ENCODE assay signal across 21 cellular contexts in the genomic region with DNA sequence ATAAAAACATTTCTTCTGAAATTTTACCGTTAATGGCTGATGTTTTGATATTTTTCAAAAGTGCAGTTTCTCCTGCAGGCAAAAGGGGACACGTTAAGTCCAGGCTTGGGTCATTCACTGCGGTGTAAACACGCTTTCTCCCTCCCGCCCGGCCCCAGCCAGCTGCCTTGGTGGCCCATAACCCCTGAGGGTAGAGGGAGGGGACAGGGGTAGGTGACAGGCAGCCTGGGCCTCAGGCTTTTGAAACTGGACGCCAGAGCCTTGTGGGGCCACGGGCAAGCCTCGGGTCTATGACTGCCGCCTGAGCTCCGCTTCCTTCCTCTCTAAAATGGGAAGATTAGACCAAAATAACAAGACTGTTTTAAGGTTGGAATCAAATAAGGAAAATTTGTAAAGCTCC.
DNase-seq lines count a peak whose midpoint lies in the region; FAIRE-seq and TF ChIP-seq lines count a peak whose summit lies in the region.
"Had no signal": no experiment of that assay in that cellular context is flagged by ENCODE, and none has a peak within 500 bp of the region (broad histone marks: within the 10 kb centered on the region; RNA-seq: fewer than 3 reads in every experiment).

No MANE protein-coding gene starts in this region.

- DNase-seq in SJSA1 (ENCODE audit: low read depth in 1 of 2, low spot score in 2 of 2) (no peak), right atrium auricular region (ENCODE audit: low spot score) (no peak), osteoblast (ENCODE audit: insufficient read length, low spot score, missing footprints) (no peak), NCI-H1105 treated with DMSO at 0.1 percent for 48 hours (lab: John Stamatoyannopoulos, UW) (no peak), GM19239 (ENCODE audit: insufficient read length, low spot score) (no peak), DMS114 treated with DMSO at 0.1 percent for 48 hours (lab: John Stamatoyannopoulos, UW; ENCODE audit: unreplicated experiment) (no peak)
- DNase-seq in activated CD4-positive, alpha-beta T cell treated with anti-CD3 and anti-CD28 coated beads, Interleukin-2, amount 10 ng/mL, durations not matched to agents 24 days and 14 days: no peak
- DNase-seq: activated CD4-positive, alpha-beta memory T cell treated with anti-CD3 and anti-CD28 coated beads, Interleukin-2, amount 10 ng/mL, durations not matched to agents 7 days and 5 days; activated naive CD4-positive, alpha-beta T cell treated with anti-CD3 and anti-CD28 coated beads, Interleukin-2, amount 10 ng/mL, durations not matched to agents 7 days and 5 days; activated T-cell treated with anti-CD3 and anti-CD28 coated beads, Interleukin-2, amount 50 U/mL, for 1 hour; cortex of kidney; GF-D8; NCI-H1417 treated with DMSO at 0.1 percent for 48 hours; NK-92 treated with Interleukin-12 subunit alpha and Interleukin-12 subunit beta, amount 100 ng/mL, for 24 hours; T-cell had no signal

- H3K4me1 ChIP-seq in ACC112 (ENCODE audit: control insufficient read depth, insufficient read depth, low read length, unreplicated experiment) (peaks cover 26% of the 10 kb centered on the region), SJSA1 (replicated peaks) (peaks cover 21% of the 10 kb centered on the region), right atrium auricular region (no peaks in the 10 kb centered on the region), osteoblast (ENCODE audit: insufficient read depth, low read length) (peaks cover 31% of the 10 kb centered on the region)
- H3K4me1 ChIP-seq: A549, suprapubic skin had no signal

- no peaks in the 10 kb centered on the region for H4K20me1 ChIP-seq in osteoblast (ENCODE audit: insufficient read depth, low read length)
- H4K20me1 ChIP-seq: BLaER1 treated with 17β-estradiol and CSF1 and Interleukin-3, amounts not matched to agents 10 nM and 100 nM had no signal

- H3K27me3 Mint-ChIP-seq in activated CD4-positive, alpha-beta T cell treated with anti-CD3 and anti-CD28 coated beads, Interleukin-2, amount 10 ng/mL, durations not matched to agents 24 days and 14 days: peaks cover 2% of the 10 kb centered on the region
- H3K27me3 Mint-ChIP-seq: progenitor cell of endocrine pancreas had no signal

- no peak overlapping the region for H3K4me2 ChIP-seq in osteoblast (ENCODE audit: insufficient read depth, low read length)
- H3K4me2 ChIP-seq: A549; BLaER1 treated with 17β-estradiol and CSF1 and Interleukin-3, amounts not matched to agents 10 nM and 100 nM had no signal

- no peaks in the 10 kb centered on the region for H3K9me3 ChIP-seq in SJSA1 (replicated peaks)
- H3K9me3 ChIP-seq in right atrium auricular region: no peaks in the 10 kb centered on the region
- no peaks in the 10 kb centered on the region for H3K9me3 ChIP-seq in osteoblast (ENCODE audit: low read depth, low read length)
- H3K9me3 ChIP-seq: A549; BLaER1 treated with 17β-estradiol and CSF1 and Interleukin-3, amounts not matched to agents 10 nM and 100 nM; suprapubic skin had no signal

- no peaks in the 10 kb centered on the region for H3K9me3 Mint-ChIP-seq in activated CD4-positive, alpha-beta T cell treated with anti-CD3 and anti-CD28 coated beads, Interleukin-2, amount 10 ng/mL, durations not matched to agents 24 days and 14 days
- H3K9me3 Mint-ChIP-seq: activated CD4-positive, alpha-beta memory T cell treated with anti-CD3 and anti-CD28 coated beads, Interleukin-2, amount 10 ng/mL, durations not matched to agents 7 days and 5 days; activated naive CD4-positive, alpha-beta T cell treated with anti-CD3 and anti-CD28 coated beads, Interleukin-2, amount 10 ng/mL, durations not matched to agents 7 days and 5 days had no signal

- no peaks in the 10 kb centered on the region for H3K36me3 Mint-ChIP-seq in activated CD4-positive, alpha-beta T cell treated with anti-CD3 and anti-CD28 coated beads, Interleukin-2, amount 10 ng/mL, durations not matched to agents 24 days and 14 days (ENCODE audit: low read depth)
- H3K36me3 Mint-ChIP-seq: activated naive CD4-positive, alpha-beta T cell treated with anti-CD3 and anti-CD28 coated beads, Interleukin-2, amount 10 ng/mL, durations not matched to agents 7 days and 5 days; T-cell had no signal

- H3K79me2 ChIP-seq in ACC112 (ENCODE audit: control insufficient read depth, insufficient read depth, low read length, unreplicated experiment): no peaks in the 10 kb centered on the region
- H3K79me2 ChIP-seq in osteoblast (ENCODE audit: insufficient read depth, low read length): peaks cover 5% of the 10 kb centered on the region

- no peak overlapping the region for H2AFZ ChIP-seq in ACC112 (ENCODE audit: low read length, unreplicated experiment)
- H2AFZ ChIP-seq in osteoblast (ENCODE audit: low read length): no peak overlapping the region

- intact Hi-C loops in activated CD4-positive, alpha-beta T cell treated with anti-CD3 and anti-CD28 coated beads, Interleukin-2, amount 10 ng/mL, durations not matched to agents 24 days and 14 days (cut with micrococcal nuclease): no loop called here

- no peak for TF ChIP-seq CTCF in right atrium auricular region (IDR thresholded peaks at IDR 0.05)
- no peak for TF ChIP-seq CTCF in osteoblast (IDR thresholded peaks at IDR 0.05; ENCODE audit: extremely low read depth, low read depth, low read length)

- FAIRE-seq in GM19239 (lab: Jason Lieb, UNC): no peak
- FAIRE-seq: A549, GM12878 had no signal

- H3K27me3 ChIP-seq in ACC112 (ENCODE audit: insufficient read depth, low read length) (no peaks in the 10 kb centered on the region), SJSA1 (replicated peaks) (no peaks in the 10 kb centered on the region), right atrium auricular region (no peaks in the 10 kb centered on the region), osteoblast (ENCODE audit: insufficient read depth, low read length) (no peaks in the 10 kb centered on the region)
- H3K27me3 ChIP-seq: BLaER1 treated with 17β-estradiol and CSF1 and Interleukin-3, amounts not matched to agents 10 nM and 100 nM; suprapubic skin had no signal

- no peaks in the 10 kb centered on the region for H3K4me1 Mint-ChIP-seq in activated CD4-positive, alpha-beta T cell treated with anti-CD3 and anti-CD28 coated beads, Interleukin-2, amount 10 ng/mL, durations not matched to agents 24 days and 14 days
- H3K4me1 Mint-ChIP-seq: activated CD4-positive, alpha-beta memory T cell treated with anti-CD3 and anti-CD28 coated beads, Interleukin-2, amount 10 ng/mL, durations not matched to agents 7 days and 5 days; activated naive CD4-positive, alpha-beta T cell treated with anti-CD3 and anti-CD28 coated beads, Interleukin-2, amount 10 ng/mL, durations not matched to agents 7 days and 5 days had no signal

- H3K27ac ChIP-seq in ACC112 (ENCODE audit: low read depth, low read length) (0 out of 2 replicates have a peak overlapping the region, but pooled peaks have one; percentile 5), SJSA1 (peak overlapping the region; percentile 30; the same call in 1 of the 2 replicates), right atrium auricular region (peak overlapping the region; percentile 6 to 12), osteoblast (ENCODE audit: low read depth, low read length) (peak overlapping the region; percentile 70)
- H3K27ac ChIP-seq: A549; BLaER1 treated with 17β-estradiol and CSF1 and Interleukin-3, amounts not matched to agents 10 nM and 100 nM; suprapubic skin had no signal

- H3K27ac Mint-ChIP-seq in activated CD4-positive, alpha-beta T cell treated with anti-CD3 and anti-CD28 coated beads, Interleukin-2, amount 10 ng/mL, durations not matched to agents 24 days and 14 days: no peak overlapping the region
- H3K27ac Mint-ChIP-seq: activated CD4-positive, alpha-beta memory T cell treated with anti-CD3 and anti-CD28 coated beads, Interleukin-2, amount 10 ng/mL, durations not matched to agents 7 days and 5 days; activated naive CD4-positive, alpha-beta T cell treated with anti-CD3 and anti-CD28 coated beads, Interleukin-2, amount 10 ng/mL, durations not matched to agents 7 days and 5 days; progenitor cell of endocrine pancreas; T-cell had no signal

- H3K4me3 Mint-ChIP-seq in activated CD4-positive, alpha-beta T cell treated with anti-CD3 and anti-CD28 coated beads, Interleukin-2, amount 10 ng/mL, durations not matched to agents 24 days and 14 days: no peak overlapping the region
- H3K4me3 Mint-ChIP-seq: activated CD4-positive, alpha-beta memory T cell treated with anti-CD3 and anti-CD28 coated beads, Interleukin-2, amount 10 ng/mL, durations not matched to agents 7 days and 5 days; activated naive CD4-positive, alpha-beta T cell treated with anti-CD3 and anti-CD28 coated beads, Interleukin-2, amount 10 ng/mL, durations not matched to agents 7 days and 5 days; T-cell had no signal

- H3K4me3 ChIP-seq in ACC112 (ENCODE audit: low read depth, low read length): no peak overlapping the region
- H3K4me3 ChIP-seq in SJSA1: no peak overlapping the region
- H3K4me3 ChIP-seq in right atrium auricular region: no peak overlapping the region
- no peak overlapping the region for H3K4me3 ChIP-seq in osteoblast (ENCODE audit: insufficient read depth, low read length)
- H3K4me3 ChIP-seq: A549; BLaER1 treated with 17β-estradiol and CSF1 and Interleukin-3, amounts not matched to agents 10 nM and 100 nM; GM12878; suprapubic skin had no signal

- H3K36me3 ChIP-seq in ACC112 (ENCODE audit: insufficient read depth, low read length) (peaks cover 62% of the 10 kb centered on the region), SJSA1 (peaks cover 86% of the 10 kb centered on the region), right atrium auricular region (peaks cover 73% of the 10 kb centered on the region), osteoblast (ENCODE audit: insufficient read depth, low read length) (peaks cover 87% of the 10 kb centered on the region)
- H3K36me3 ChIP-seq: BLaER1 treated with 17β-estradiol and CSF1 and Interleukin-3, amounts not matched to agents 10 nM and 100 nM had no signal

Comparison
In these comparisons a context has a peak if more than half of its experiments do, and no peak if none do; other contexts are left out.
1. H3K27ac ChIP-seq: peak in every context shown above with its lines; median percentile 70 in osteoblast; 30 in SJSA1; 9 in right atrium auricular region; 5 in ACC112.